ENCODE assay signal across 8 cellular contexts in genomic region chr5:168579206-168579986, GRCh38. TPM values are rescaled to one million over a fixed set of nuclear protein-coding genes. Genes with fewer than 3 reads are reported as not detected.
DNase-seq lines count a peak whose midpoint lies in the region; ATAC-seq and TF ChIP-seq lines count a peak whose summit lies in the region.

Gene PANK3 (minus strand): TSS chr5:168579368. CDS start chr5:168579283, 85 bp downstream.

- H3K27ac Mint-ChIP-seq in T-helper 1 cell treated with Interleukin-12 subunit alpha and Interleukin-12 subunit beta and Interleukin-4 antibody, amounts not matched to agents 30 μg/mL and 1 μg/mL, for 36 hours, result peak within 1 kb of the TSS; percentile 92

- peak; percentile 96 for DNase-seq in GM13977 (ENCODE audit: low spot score)
- peak; percentile 92 for DNase-seq in NCI-H1694 (lab: John Stamatoyannopoulos, UW)
- peak; percentile 98 for DNase-seq in amniotic stem cell (lab: John Stamatoyannopoulos, UW)
- peak; percentile 97 to 99 for DNase-seq in heart right ventricle
- DNase-seq in posterior cingulate gyrus, result peak; percentile 98 to 100 (median 100)
- peak; percentile 99 for DNase-seq in upper lobe of left lung

- TF ChIP-seq CTCF in GM13977 (IDR thresholded peaks at IDR 0.05; ENCODE audit: extremely low read depth, insufficient read depth, missing control alignments) (no peak), heart right ventricle (IDR thresholded peaks at IDR 0.05) (no peak), upper lobe of left lung (IDR thresholded peaks at IDR 0.05) (no peak)

- H3K36me3 ChIP-seq in heart right ventricle (no peaks in the 10 kb centered on the region), upper lobe of left lung (no peaks in the 10 kb centered on the region)

- H3K4me1 Mint-ChIP-seq in T-helper 1 cell treated with Interleukin-12 subunit alpha and Interleukin-12 subunit beta and Interleukin-4 antibody, amounts not matched to agents 30 μg/mL and 1 μg/mL, for 36 hours (ENCODE audit: low read depth), result peaks cover 40% of the 10 kb centered on the region

- in situ Hi-C loops in GM13977 (cut with MboI; ENCODE audit: low pct_unique_long_range_greater_than_20kb, low sequenced_read_pairs, unreplicated experiment), result no loop called here

- WGBS in heart right ventricle, 2 donors, result 0% methylated on average over 44 to 76 of the region's 76 CpGs
- WGBS in upper lobe of left lung, 2 donors, result 0 to 2% methylated on average over 12 to 19 of the region's 76 CpGs

- H3K9me3 ChIP-seq in heart right ventricle, result peaks cover 0 to 2% (median 0%) of the 10 kb centered on the region in 11 donors
- no peaks in the 10 kb centered on the region for H3K9me3 ChIP-seq in upper lobe of left lung

- H3K27me3 Mint-ChIP-seq in T-helper 1 cell treated with Interleukin-12 subunit alpha and Interleukin-12 subunit beta and Interleukin-4 antibody, amounts not matched to agents 30 μg/mL and 1 μg/mL, for 36 hours (ENCODE audit: low read depth), result peaks cover 3% of the 10 kb centered on the region

- TF ChIP-seq POLR2A in upper lobe of left lung (IDR thresholded peaks at IDR 0.05), result peak in 3 of 4 donors; percentile 71 to 88 (median 82)

- peaks cover 5% of the 10 kb centered on the region for H3K9me3 Mint-ChIP-seq in T-helper 1 cell treated with Interleukin-12 subunit alpha and Interleukin-12 subunit beta and Interleukin-4 antibody, amounts not matched to agents 30 μg/mL and 1 μg/mL, for 36 hours

- H3K4me3 ChIP-seq in heart right ventricle (peak within 1 kb of the TSS; percentile 76 to 99 (median 92)), upper lobe of left lung (peak within 1 kb of the TSS; percentile 77 to 95 (median 84))

- peak within 1 kb of the TSS; percentile 89 to 99 (median 96) for H3K27ac ChIP-seq in heart right ventricle
- H3K27ac ChIP-seq in upper lobe of left lung, result peak within 1 kb of the TSS; percentile 90 to 99 (median 95)

- peaks cover 16% of the 10 kb centered on the region for H3K36me3 Mint-ChIP-seq in T-helper 1 cell treated with Interleukin-12 subunit alpha and Interleukin-12 subunit beta and Interleukin-4 antibody, amounts not matched to agents 30 μg/mL and 1 μg/mL, for 36 hours (ENCODE audit: low read depth)

- intact Hi-C loops in heart right ventricle (cut with DNase I) (loop anchor here in 5 of 10 donors (2.0 to 10.0 kb wide), 4 partner anchors 92 to 1003 kb away; partner anchors contain the start of genes RARS1 (in 5 of the 5) and SPDL1 (in 1 of the 5)), posterior cingulate gyrus (cut with DNase I) (loop anchor here (2.0 kb wide), 1 partner anchor 93 kb away; the partner anchor contains the start of gene RARS1)

- H3K4me3 Mint-ChIP-seq in T-helper 1 cell treated with Interleukin-12 subunit alpha and Interleukin-12 subunit beta and Interleukin-4 antibody, amounts not matched to agents 30 μg/mL and 1 μg/mL, for 36 hours, result peak within 1 kb of the TSS; percentile 92

- H3K4me1 ChIP-seq in heart right ventricle (peaks cover 0 to 48% (median 37%) of the 10 kb centered on the region in 9 donors), upper lobe of left lung (peaks cover 17 to 29% (median 25%) of the 10 kb centered on the region in 4 donors)

- peak; percentile 89 for ATAC-seq in HG02884 (IDR thresholded peaks at IDR 0.05; ENCODE audit: unreplicated experiment)
- peak; percentile 98 to 99 (median 99) for ATAC-seq in heart right ventricle
- peak; percentile 99 to 100 for ATAC-seq in upper lobe of left lung (ENCODE audit: low FRiP score in 2 of 2)

- H3K27me3 ChIP-seq in heart right ventricle (no peaks in the 10 kb centered on the region), upper lobe of left lung (no peaks in the 10 kb centered on the region)

- TF ChIP-seq EP300 in upper lobe of left lung (IDR thresholded peaks at IDR 0.05), result peak in 1 of 4 donors; percentile 40

RNA-seq across cellular contexts. Expression of gene PANK3, which starts in this region (rescaled TPM):
- total RNA-seq in heart right ventricle (10 to 100 TPM; 26.0 to 46.6 (median 33.7) TPM), upper lobe of left lung (10 to 100 TPM; 11.5 to 59.2 (median 38.6) TPM)
- polyA plus RNA-seq in heart right ventricle, result 1 to 10 TPM; 3.0 to 6.2 TPM

Comparison
In these comparisons a context has a peak if more than half of its experiments do, and no peak if none do; other contexts are left out.
1. Peak in every context shown above with its lines: DNase-seq, ATAC-seq, H3K4me3 ChIP-seq and H3K27ac ChIP-seq.